In genomic region chr10:102744374-102745051, GRCh38 we compare ENCODE assay signal across 8 cellular contexts. TPM values are rescaled to one million over a fixed set of nuclear protein-coding genes. Genes with fewer than 3 reads are reported as not detected.
DNase-seq lines count a peak whose midpoint lies in the region; ATAC-seq, FAIRE-seq and TF ChIP-seq lines count a peak whose summit lies in the region.

No MANE protein-coding gene starts in this region.

- TF ChIP-seq EP300 in gastroesophageal sphincter (IDR thresholded peaks at IDR 0.05) = no peak

- peak overlapping the region; percentile 100 for H3K4me3 Mint-ChIP-seq in activated CD8-positive, alpha-beta T cell treated with anti-CD3 and anti-CD28 coated beads, Interleukin-2, amount 10 ng/mL, durations not matched to agents 7 days and 5 days

- TF ChIP-seq POLR2A in gastroesophageal sphincter (IDR thresholded peaks at IDR 0.05) = no peak

- no peaks in the 10 kb centered on the region for H3K9me3 ChIP-seq in DOHH2 (ENCODE audit: control insufficient read depth, insufficient read depth, low read length)
- H3K9me3 ChIP-seq in gastroesophageal sphincter = no peaks in the 10 kb centered on the region
- no peaks in the 10 kb centered on the region for H3K9me3 ChIP-seq in pancreas

- H3K27me3 ChIP-seq in DOHH2 (ENCODE audit: control insufficient read depth, low read length) (no peaks in the 10 kb centered on the region), gastroesophageal sphincter (no peaks in the 10 kb centered on the region), pancreas (no peaks in the 10 kb centered on the region)

- POLR2A ChIA-PET in activated CD8-positive, alpha-beta T cell treated with anti-CD3 and anti-CD28 coated beads, Interleukin-2, amount 10 ng/mL, durations not matched to agents 7 days and 5 days (lab: Charles Lee) = interaction anchor here (0.9 to 1.6 kb wide), 4 partner anchors 16 to 31 kb away, joined by 3 to 5 read pairs (median 3); no protein-coding TSS in a partner anchor

- no peaks in the 10 kb centered on the region; the same call in 1 of the 2 replicates for H3K9me2 ChIP-seq in DOHH2 (replicated peaks; ENCODE audit: control insufficient read depth, low read length)

- CTCF ChIA-PET in activated CD8-positive, alpha-beta T cell treated with anti-CD3 and anti-CD28 coated beads, Interleukin-2, amount 10 ng/mL, durations not matched to agents 7 days and 5 days (lab: Charles Lee) = interaction anchor here (0.6 to 4.0 kb wide), 8 partner anchors 9 to 240 kb away, joined by 3 to 23 read pairs (median 4); partner anchors contain the start of genes ARL3, SFXN2 and TRIM8

- peak overlapping the region; percentile 97 for H3K27ac Mint-ChIP-seq in activated CD8-positive, alpha-beta T cell treated with anti-CD3 and anti-CD28 coated beads, Interleukin-2, amount 10 ng/mL, durations not matched to agents 7 days and 5 days

- no peaks in the 10 kb centered on the region for H3K27me3 Mint-ChIP-seq in activated CD8-positive, alpha-beta T cell treated with anti-CD3 and anti-CD28 coated beads, Interleukin-2, amount 10 ng/mL, durations not matched to agents 7 days and 5 days (ENCODE audit: low read depth)

- 0 to 2% methylated on average over 7 to 8 of the region's 9 CpGs for WGBS in gastroesophageal sphincter (ENCODE audit: low coverage in 1 of 2), 2 donors
- 2% methylated on average over 9 of the region's 9 CpGs for WGBS in pancreas, 2 donors

- H3K4me2 ChIP-seq in DOHH2 (ENCODE audit: low read length) = peak overlapping the region; percentile 83

- no peak for FAIRE-seq in pancreas (lab: Jason Lieb, UNC)

- no peaks in the 10 kb centered on the region for H3K36me3 ChIP-seq in DOHH2 (ENCODE audit: control insufficient read depth, low read length)
- H3K36me3 ChIP-seq in gastroesophageal sphincter = no peaks in the 10 kb centered on the region
- no peaks in the 10 kb centered on the region for H3K36me3 ChIP-seq in pancreas

- DNase-seq in activated CD8-positive, alpha-beta T cell treated with anti-CD3 and anti-CD28 coated beads, Interleukin-2, amount 10 ng/mL, durations not matched to agents 7 days and 5 days = peak; percentile 31
- DNase-seq in pancreas (peak in 3 of 6 donors; percentile 14 to 34 (median 26)), Kasumi-1 (lab: John Stamatoyannopoulos, UW) (no peak)

- H3K4me1 Mint-ChIP-seq in activated CD8-positive, alpha-beta T cell treated with anti-CD3 and anti-CD28 coated beads, Interleukin-2, amount 10 ng/mL, durations not matched to agents 7 days and 5 days (ENCODE audit: low read depth) = peaks cover 47% of the 10 kb centered on the region

- ATAC-seq in HG03064 (IDR thresholded peaks at IDR 0.05; ENCODE audit: low read depth, unreplicated experiment) = peak; percentile 6
- peak; percentile 31 for ATAC-seq in activated CD8-positive, alpha-beta T cell treated with anti-CD3 and anti-CD28 coated beads, Interleukin-2, amount 10 ng/mL, durations not matched to agents 7 days and 5 days
- no peak for ATAC-seq in gastroesophageal sphincter
- peak; percentile 16 to 43 (median 24) for ATAC-seq in pancreas
- ATAC-seq in HG02763 (IDR thresholded peaks at IDR 0.05; ENCODE audit: unreplicated experiment) = no peak
- ATAC-seq in GM19455 (IDR thresholded peaks at IDR 0.05; ENCODE audit: unreplicated experiment) = no peak

- H3K4me1 ChIP-seq in DOHH2 (ENCODE audit: control insufficient read depth, low read length) = peaks cover 31% of the 10 kb centered on the region
- peaks cover 0 to 47% (median 0%) of the 10 kb centered on the region in 3 donors for H3K4me1 ChIP-seq in gastroesophageal sphincter
- H3K4me1 ChIP-seq in pancreas = peaks cover 14 to 21% (median 16%) of the 10 kb centered on the region in 3 donors

- H3K9me3 Mint-ChIP-seq in activated CD8-positive, alpha-beta T cell treated with anti-CD3 and anti-CD28 coated beads, Interleukin-2, amount 10 ng/mL, durations not matched to agents 7 days and 5 days (ENCODE audit: insufficient read depth) = peaks cover 4% of the 10 kb centered on the region

- intact Hi-C loops in pancreas (cut with DNase I) = no loop called here

- no peak overlapping the region for H3K27ac ChIP-seq in DOHH2 (ENCODE audit: low read depth, low read length)
- H3K27ac ChIP-seq in gastroesophageal sphincter = peak overlapping the region; percentile 83 to 97 (median 92)
- peak overlapping the region in 3 of 4 donors; percentile 45 to 76 (median 71) for H3K27ac ChIP-seq in pancreas

- H4K20me1 ChIP-seq in DOHH2 (ENCODE audit: control insufficient read depth, insufficient read depth, low read depth, low read length) = no peaks in the 10 kb centered on the region

- peaks cover 18% of the 10 kb centered on the region for H3K36me3 Mint-ChIP-seq in activated CD8-positive, alpha-beta T cell treated with anti-CD3 and anti-CD28 coated beads, Interleukin-2, amount 10 ng/mL, durations not matched to agents 7 days and 5 days (ENCODE audit: low read depth)

- peaks cover 47% of the 10 kb centered on the region for H3K79me2 ChIP-seq in DOHH2 (ENCODE audit: control insufficient read depth, low read length)

- H3K4me3 ChIP-seq in DOHH2 (ENCODE audit: low read length) (peak overlapping the region; percentile 90), gastroesophageal sphincter (peak overlapping the region; percentile 71 to 88), pancreas (peak overlapping the region; percentile 79 to 96 (median 91))

- TF ChIP-seq CTCF in DOHH2 (IDR thresholded peaks at IDR 0.05; ENCODE audit: low read depth, low read length, poor library complexity, severe bottlenecking) (no peak), gastroesophageal sphincter (IDR thresholded peaks at IDR 0.05) (no peak), pancreas (IDR thresholded peaks at IDR 0.05) (no peak)

- H3F3A ChIP-seq in DOHH2 (ENCODE audit: control insufficient read depth, insufficient read depth) = peaks cover 12% of the 10 kb centered on the region

RNA-seq across cellular contexts. Expression of gene WBP1L, which starts 0.8 kb away (rescaled TPM):
- 10 to 100 TPM; 25.7 to 25.9 TPM for total RNA-seq in activated CD8-positive, alpha-beta T cell treated with anti-CD3 and anti-CD28 coated beads, Interleukin-2, amount 10 ng/mL, durations not matched to agents 7 days and 5 days
- total RNA-seq in gastroesophageal sphincter (100 to 1,000 TPM; 125 to 142 (median 132) TPM), pancreas (10 to 100 TPM in 5 of 6 donors, 1 to 10 TPM in 1; 9.0 to 27.3 (median 12.1) TPM)
- 10 to 100 TPM; 10.5 to 11.0 TPM for polyA plus RNA-seq in pancreas

RNA-seq across cellular contexts. Expression of gene SFXN2, which starts 30.1 kb away (rescaled TPM):
- 10 to 100 TPM; 22.2 TPM for total RNA-seq in activated CD8-positive, alpha-beta T cell treated with anti-CD3 and anti-CD28 coated beads, Interleukin-2, amount 10 ng/mL, durations not matched to agents 7 days and 5 days
- total RNA-seq in gastroesophageal sphincter (1 to 10 TPM in 2 of 4 donors, under 1 TPM in 2; 0.45 to 3.2 (median 1.2) TPM), pancreas (10 to 100 TPM in 4 of 6 donors, 1 to 10 TPM in 2; 6.2 to 21.6 (median 10.4) TPM)
- polyA plus RNA-seq in pancreas = 1 to 10 TPM; 5.6 to 9.0 TPM

RNA-seq across cellular contexts. Expression of gene ARL3, which starts 30.3 kb away (rescaled TPM):
- 1 to 10 TPM; 4.7 to 5.2 TPM for total RNA-seq in activated CD8-positive, alpha-beta T cell treated with anti-CD3 and anti-CD28 coated beads, Interleukin-2, amount 10 ng/mL, durations not matched to agents 7 days and 5 days
- 1 to 10 TPM; 7.1 to 9.8 (median 9.1) TPM for total RNA-seq in gastroesophageal sphincter
- total RNA-seq in pancreas = 1 to 10 TPM; 2.5 to 4.5 (median 3.1) TPM
- polyA plus RNA-seq in pancreas = 1 to 10 TPM; 2.4 to 8.0 TPM

Comparison
In these comparisons a context has a peak if more than half of its experiments do, and no peak if none do; other contexts are left out.
1. ATAC-seq: peak in HG03064 (single experiment), activated CD8-positive, alpha-beta T cell treated with anti-CD3 and anti-CD28 coated beads, Interleukin-2, amount 10 ng/mL, durations not matched to agents 7 days and 5 days (single experiment) and pancreas (4 of 4); none in gastroesophageal sphincter (single experiment), HG02763 (single experiment) and GM19455 (single experiment).
2. RNA of gene WBP1L, which starts 0.8 kb away (total RNA-seq): 125 to 142 TPM in gastroesophageal sphincter; 25.7 to 25.9 TPM in activated CD8-positive, alpha-beta T cell treated with anti-CD3 and anti-CD28 coated beads, Interleukin-2, amount 10 ng/mL, durations not matched to agents 7 days and 5 days and 9.0 to 27.3 TPM in pancreas; every median in the first group is over 4 times any median in the second.
3. Peak in every context shown above with its lines, with median percentiles within 50 percentile points of each other: H3K4me3 ChIP-seq.